9 cellular contexts compared by ENCODE assay signal in genomic region chr11:119338946-119339580, GRCh38. TPM values are rescaled to one million over a fixed set of nuclear protein-coding genes. Genes with fewer than 3 reads are reported as not detected.
A peak's percentile ranks its signal among the peaks of the same experiment; 100 is the strongest.
DNase-seq lines count a peak whose midpoint lies in the region; ATAC-seq, FAIRE-seq and TF ChIP-seq lines count a peak whose summit lies in the region.
"Had no signal": no experiment of that assay in that cellular context is flagged by ENCODE, and none has a peak within 500 bp of the region (broad histone marks: within the 10 kb centered on the region; RNA-seq: fewer than 3 reads in every experiment).

No MANE protein-coding gene starts in this region.

- peak overlapping the region; percentile 54 for H3K4me3 Mint-ChIP-seq in Calu3 (ENCODE audit: low read depth, unreplicated experiment)

- H3K9me3 ChIP-seq in WERI-Rb-1 (ENCODE audit: severe bottlenecking) (no peaks in the 10 kb centered on the region), right cardiac atrium (ENCODE audit: control insufficient read depth, low read length) (no peaks in the 10 kb centered on the region), pancreas (no peaks in the 10 kb centered on the region)

- DNase-seq in Calu3 (no peak), WERI-Rb-1 (no peak), right cardiac atrium (peak; percentile 40 to 71 (median 69)), skeletal muscle cell (ENCODE audit: low read depth) (no peak), NCI-H1436 (lab: John Stamatoyannopoulos, UW) (no peak), hepatic stellate cell (ENCODE audit: low spot score) (no peak), pancreas (no peak)

- H3K27ac Mint-ChIP-seq in Calu3 (ENCODE audit: unreplicated experiment): no peak overlapping the region

- H3K4me3 ChIP-seq in WERI-Rb-1 (ENCODE audit: low read depth, low read length): peak overlapping the region; percentile 13
- H3K4me3 ChIP-seq in right cardiac atrium (ENCODE audit: low read length): peak overlapping the region; percentile 44
- peak overlapping the region; percentile 50 for H3K4me3 ChIP-seq in skeletal muscle cell (ENCODE audit: low read depth, low read length)
- H3K4me3 ChIP-seq in pancreas: peak overlapping the region in 2 of 4 donors; percentile 47 to 59

- CTCF ChIA-PET in Calu3 (lab: Charles Lee): interaction anchor here (0.7 to 2.7 kb wide), 10 partner anchors 9 to 235 kb away, joined by 3 to 14 read pairs (median 3); no protein-coding TSS in a partner anchor

- H3K36me3 Mint-ChIP-seq in Calu3 (ENCODE audit: insufficient read depth, unreplicated experiment): peaks cover 32% of the 10 kb centered on the region

- ATAC-seq in right cardiac atrium (no peak), GM18907 (IDR thresholded peaks at IDR 0.05; ENCODE audit: unreplicated experiment) (no peak), pancreas (no peak)

- no peaks in the 10 kb centered on the region for H3K9me3 Mint-ChIP-seq in Calu3 (ENCODE audit: low read depth, unreplicated experiment)

- peaks cover 36% of the 10 kb centered on the region for H3K27me3 Mint-ChIP-seq in Calu3 (ENCODE audit: unreplicated experiment)

- intact Hi-C loops in Calu3 (cut with micrococcal nuclease; ENCODE audit: unreplicated experiment): no loop called here
- intact Hi-C loops in right cardiac atrium (cut with DNase I): no loop called here
- intact Hi-C loops in pancreas (cut with DNase I): loop anchor here in 1 of 3 donors (5.0 kb wide), 1 partner anchor 38 kb away; no protein-coding TSS in a partner anchor

- FAIRE-seq in pancreas (lab: Jason Lieb, UNC): no peak

- H3K4me1 ChIP-seq in right cardiac atrium (ENCODE audit: control insufficient read depth, insufficient read depth, low read length) (peaks cover 21% of the 10 kb centered on the region), pancreas (peaks cover 4 to 25% (median 16%) of the 10 kb centered on the region in 3 donors)

- no TSS peak for BruUV-seq in Calu3 (replicated peaks; lab: Mats Ljungman, UMichigan)

- WGBS in right cardiac atrium: 39% methylated on average over 10 of the region's 10 CpGs
- 60 to 64% methylated on average over 10 of the region's 10 CpGs for WGBS in pancreas, 2 donors

- TF ChIP-seq CTCF in Calu3 (IDR thresholded peaks at IDR 0.05; ENCODE audit: unreplicated experiment) (no peak), WERI-Rb-1 (IDR thresholded peaks at IDR 0.05; ENCODE audit: low read depth, low read length) (no peak), pancreas (IDR thresholded peaks at IDR 0.05) (no peak)

- H3K27ac ChIP-seq in WERI-Rb-1: no peak overlapping the region
- H3K27ac ChIP-seq in right cardiac atrium (ENCODE audit: low read length): peak overlapping the region; percentile 59
- peak overlapping the region in 1 of 4 donors; percentile 79 for H3K27ac ChIP-seq in pancreas
- H3K27ac ChIP-seq: VCaP had no signal

- H3K27me3 ChIP-seq in WERI-Rb-1 (ENCODE audit: insufficient read depth, low read depth, severe bottlenecking): peaks cover 25% of the 10 kb centered on the region
- H3K27me3 ChIP-seq in right cardiac atrium (ENCODE audit: control insufficient read depth, insufficient read depth): no peaks in the 10 kb centered on the region
- no peaks in the 10 kb centered on the region for H3K27me3 ChIP-seq in pancreas

- H3K4me1 Mint-ChIP-seq in Calu3 (ENCODE audit: low read depth, unreplicated experiment): peaks cover 8% of the 10 kb centered on the region

- H3K36me3 ChIP-seq in WERI-Rb-1 (no peaks in the 10 kb centered on the region), pancreas (no peaks in the 10 kb centered on the region)

RNA-seq across cellular contexts. Expression of gene C1QTNF5, which starts 1.6 kb away (rescaled TPM):
- not detected in 2 replicates for total RNA-seq in Calu3 (2022)
- total RNA-seq in right cardiac atrium: 10 to 100 TPM; 21.4 to 31.0 (median 24.1) TPM
- polyA plus RNA-seq in right cardiac atrium: 27.1 TPM
- 10 to 100 TPM in 3 of 6 donors, 1 to 10 TPM in 3; 6.7 to 22.9 (median 10.4) TPM for total RNA-seq in pancreas
- 10 to 100 TPM; 22.2 to 27.9 TPM for polyA plus RNA-seq in pancreas

RNA-seq across cellular contexts. Expression of gene RNF26, which starts 4.7 kb away (rescaled TPM):
- total RNA-seq in Calu3 (2022) (31.8 and 35.0 TPM in 2 replicates), right cardiac atrium (10 to 100 TPM; 12.7 to 19.6 (median 15.2) TPM), pancreas (10 to 100 TPM in 2 of 6 donors, 1 to 10 TPM in 4; 5.6 to 11.5 (median 8.5) TPM)
- polyA plus RNA-seq in right cardiac atrium (9.7 TPM), pancreas (1 to 10 TPM; 4.9 to 8.8 TPM)

RNA-seq across cellular contexts. Expression of gene MFRP, which starts 7.4 kb away (rescaled TPM):
- total RNA-seq in Calu3 (2022) (not detected in 2 replicates), right cardiac atrium (under 1 TPM in 1 of 4 donors, not detected in 3; 0.06 TPM), pancreas (not detected)
- polyA plus RNA-seq in right cardiac atrium (0.02 TPM), pancreas (not detected)

RNA-seq across cellular contexts. Expression of gene MCAM, which starts 22.1 kb away (rescaled TPM):
- total RNA-seq in Calu3 (2022) (11.1 and 25.1 TPM in 2 replicates), right cardiac atrium (100 to 1,000 TPM in 2 of 4 donors, 10 to 100 TPM in 2; 95.1 to 127 (median 104) TPM), pancreas (10 to 100 TPM; 11.2 to 46.7 (median 19.6) TPM)
- polyA plus RNA-seq in right cardiac atrium (97.2 TPM), pancreas (10 to 100 TPM; 20.3 to 24.0 TPM)

RNA-seq across cellular contexts. Expression of gene USP2, which starts 42.4 kb away (rescaled TPM):
- total RNA-seq in Calu3 (2022) (1.1 TPM in 2 replicates), right cardiac atrium (10 to 100 TPM; 57.3 to 98.4 (median 95.7) TPM), pancreas (1 to 10 TPM; 4.4 to 9.1 (median 6.6) TPM)
- polyA plus RNA-seq in right cardiac atrium (57.1 TPM), pancreas (10 to 100 TPM in 1 of 2 donors, 1 to 10 TPM in 1; 5.9 to 15.4 TPM)

Comparison
In these comparisons a context has a peak if more than half of its experiments do, and no peak if none do; other contexts are left out.
1. DNase-seq: peak in right cardiac atrium (3 of 3); none in Calu3 (single experiment), WERI-Rb-1 (single experiment), skeletal muscle cell (single experiment), NCI-H1436 (single experiment), hepatic stellate cell (single experiment) and pancreas (0 of 6).